7 cellular contexts compared by ENCODE assay signal in the genomic region with DNA sequence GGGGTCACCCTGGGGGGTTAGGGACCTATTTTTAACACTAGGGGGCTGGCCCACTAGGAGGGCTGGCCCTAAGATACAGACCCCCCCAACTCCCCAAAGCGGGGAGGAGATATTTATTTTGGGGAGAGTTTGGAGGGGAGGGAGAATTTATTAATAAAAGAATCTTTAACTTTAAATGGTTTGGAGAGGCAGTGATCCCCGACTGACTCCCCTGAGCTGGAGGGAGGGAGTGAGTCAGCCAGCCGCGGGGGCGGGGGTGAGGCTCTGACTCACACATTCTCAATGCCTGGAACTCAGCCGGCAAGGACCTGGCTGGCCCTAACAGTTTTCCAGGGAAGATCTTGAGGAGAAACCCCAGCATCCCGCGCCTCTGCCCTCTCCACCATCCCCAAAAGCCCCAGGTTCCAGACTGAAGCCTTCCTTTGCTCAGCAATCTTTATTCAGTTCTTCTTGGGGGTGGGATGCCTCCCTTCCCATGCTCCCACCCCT. TPM values are rescaled to one million over a fixed set of nuclear protein-coding genes. Genes with fewer than 3 reads are reported as not detected.
DNase-seq lines count a peak whose midpoint lies in the region; ATAC-seq and TF ChIP-seq lines count a peak whose summit lies in the region.

No MANE protein-coding gene starts in this region.

- BruUV-seq in HCT116 (replicated peaks; lab: Mats Ljungman, UMichigan), result no TSS peak

- H3K9me2 ChIP-seq in HCT116 (ENCODE audit: insufficient read depth), result no peaks in the 10 kb centered on the region

- intact Hi-C loops in HCT116 (cut with micrococcal nuclease) (loop anchor here (5.0 kb wide), 2 partner anchors 40 to 865 kb away; partner anchors contain the start of genes PKMYT1 and TRAF7), Right ventricle myocardium superior (cut with DNase I) (no loop called here), posterior vena cava (cut with DNase I) (no loop called here)

- RAD21 ChIA-PET in HCT116 (lab: Charles Lee; ENCODE audit: low non-redundant PET in 1 of 2, low total read pairs in 2 of 2, uncharacterized antibody in 2 of 2, unreplicated experiment in 2 of 2), result no interaction called here

- WGBS in tibial nerve, 2 donors, result 2 to 9% methylated on average over 8 of the region's 8 CpGs

- TF ChIP-seq CTCF in HCT116 (IDR thresholded peaks at IDR 0.05 in 2 of 3, conservative IDR thresholded peaks at IDR 0.05 in 1 of 3; ENCODE audit: borderline replicate concordance in 1 of 3, insufficient read depth in 1 of 3, low read depth in 2 of 3, low read length in 2 of 3) (no peak; a peak in 1 of 6 replicates), tibial nerve (IDR thresholded peaks at IDR 0.05) (no peak)

- H3K4me1 ChIP-seq in HCT116 (ENCODE audit: control insufficient read depth in 1 of 2, insufficient read depth in 2 of 2, low read length in 2 of 2), result peaks cover 27 to 59% of the 10 kb centered on the region in 2 experiments
- H3K4me1 ChIP-seq in tibial nerve, result peaks cover 0 to 67% (median 31%) of the 10 kb centered on the region in 4 donors

- peak overlapping the region; percentile 100 for H3K27ac ChIP-seq in HCT116 (ENCODE audit: low read depth, low read length)
- H3K27ac ChIP-seq in tibial nerve, result peak overlapping the region; percentile 78 to 99 (median 95)

- peak; percentile 20 for ATAC-seq in HCT116
- peak; percentile 42 for ATAC-seq in Right ventricle myocardium superior (ENCODE audit: poor library complexity)
- no peak for ATAC-seq in HG03457 (IDR thresholded peaks at IDR 0.05; ENCODE audit: unreplicated experiment)

- H3K36me3 ChIP-seq in HCT116 (ENCODE audit: control insufficient read depth in 1 of 2, insufficient read depth in 2 of 2, low read length in 2 of 2) (peaks cover 8 to 30% of the 10 kb centered on the region in 2 experiments; a peak in 2 of 4 replicates), tibial nerve (peaks cover 0 to 20% (median 5%) of the 10 kb centered on the region in 3 donors)

- H3K4me2 ChIP-seq in HCT116 (ENCODE audit: low read length), result peak overlapping the region; percentile 86

- H4K20me1 ChIP-seq in HCT116 (ENCODE audit: insufficient read depth), result no peaks in the 10 kb centered on the region

- POLR2A ChIA-PET in HCT116 (lab: Charles Lee), result interaction anchor here (1.3 to 8.2 kb wide), 12 partner anchors 8 to 867 kb away, joined by 4 to 188 read pairs (median 6); partner anchors contain the start of genes KREMEN2, PAQR4 and TRAF7

- DNase-seq in HCT116 (ENCODE audit: low read depth, low spot score) (peak; percentile 82), SW480 (ENCODE audit: low spot score) (peak; percentile 90), Right ventricle myocardium superior (peak; percentile 92), posterior vena cava (ENCODE audit: low spot score) (peak; percentile 98), tibial nerve (ENCODE audit: low spot score in 2 of 2) (peak; percentile 84 to 87)
- DNase-seq in activated naive CD8-positive, alpha-beta T cell treated with anti-CD3 and anti-CD28 coated beads, Interleukin-2, amount 50 U/mL, for 16 hours (ENCODE audit: low read depth, low spot score), result peak; percentile 78

- H3K27me3 ChIP-seq in HCT116 (ENCODE audit: insufficient read depth, low read length) (no peaks in the 10 kb centered on the region), tibial nerve (peaks cover 0 to 20% of the 10 kb centered on the region in 2 donors)

- peak in 1 of 2 donors; percentile 81 for TF ChIP-seq EP300 in tibial nerve (IDR thresholded peaks at IDR 0.05)

- no peak for TF ChIP-seq RAD21 in HCT116 (IDR thresholded peaks at IDR 0.05; ENCODE audit: low read depth)

- no peak overlapping the region for H2AFZ ChIP-seq in HCT116 (ENCODE audit: low read depth, low read length, poor library complexity, severe bottlenecking)

- peaks cover 26% of the 10 kb centered on the region; the same call in 1 of the 2 replicates for H3K79me2 ChIP-seq in HCT116 (ENCODE audit: insufficient read depth, low read length)

- TF ChIP-seq POLR2A in HCT116 (IDR thresholded peaks at IDR 0.05; ENCODE audit: borderline replicate concordance, extremely low read depth, insufficient read depth, insufficient read length) (no peak), tibial nerve (IDR thresholded peaks at IDR 0.05) (no peak)

- CTCF ChIA-PET in HCT116 (lab: Charles Lee), result interaction anchor here (1.7 to 6.1 kb wide), 4 partner anchors 9 to 39 kb away, joined by 5 to 39 read pairs (median 13); no protein-coding TSS in a partner anchor

- H3K9me3 ChIP-seq in HCT116 (ENCODE audit: control insufficient read depth in 1 of 2, insufficient read depth in 1 of 2, low read depth in 1 of 2, low read length in 2 of 2) (no peaks in the 10 kb centered on the region), tibial nerve (no peaks in the 10 kb centered on the region)

- H3K4me3 ChIP-seq in HCT116 (replicated peaks in 1 of 2; ENCODE audit: low read depth in 1 of 2, low read length in 2 of 2) (peak overlapping the region; percentile 94 to 95), tibial nerve (peak overlapping the region in 3 of 4 donors; percentile 42 to 65 (median 62))

- H3K9ac ChIP-seq in HCT116 (ENCODE audit: low read length), result peak overlapping the region; percentile 99

TF ChIP-seq in HCT116, 20 proteins besides CTCF, POLR2A, EP300 and RAD21 (continues in another document):
- TF ChIP-seq SIN3A (IDR thresholded peaks at IDR 0.05; ENCODE audit: low read depth), result no peak
- TF ChIP-seq FOSL1 (IDR thresholded peaks at IDR 0.05; ENCODE audit: low read depth), result no peak
- TF ChIP-seq, protein P1, sequence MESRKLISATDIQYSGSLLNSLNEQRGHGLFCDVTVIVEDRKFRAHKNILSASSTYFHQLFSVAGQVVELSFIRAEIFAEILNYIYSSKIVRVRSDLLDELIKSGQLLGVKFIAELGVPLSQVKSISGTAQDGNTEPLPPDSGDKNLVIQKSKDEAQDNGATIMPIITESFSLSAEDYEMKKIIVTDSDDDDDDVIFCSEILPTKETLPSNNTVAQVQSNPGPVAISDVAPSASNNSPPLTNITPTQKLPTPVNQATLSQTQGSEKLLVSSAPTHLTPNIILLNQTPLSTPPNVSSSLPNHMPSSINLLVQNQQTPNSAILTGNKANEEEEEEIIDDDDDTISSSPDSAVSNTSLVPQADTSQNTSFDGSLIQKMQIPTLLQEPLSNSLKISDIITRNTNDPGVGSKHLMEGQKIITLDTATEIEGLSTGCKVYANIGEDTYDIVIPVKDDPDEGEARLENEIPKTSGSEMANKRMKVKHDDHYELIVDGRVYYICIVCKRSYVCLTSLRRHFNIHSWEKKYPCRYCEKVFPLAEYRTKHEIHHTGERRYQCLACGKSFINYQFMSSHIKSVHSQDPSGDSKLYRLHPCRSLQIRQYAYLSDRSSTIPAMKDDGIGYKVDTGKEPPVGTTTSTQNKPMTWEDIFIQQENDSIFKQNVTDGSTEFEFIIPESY (IDR thresholded peaks at IDR 0.05; ENCODE audit: extremely low read depth, insufficient replicate concordance, low read length), result peak; percentile 11
- no peak for TF ChIP-seq SRF (IDR thresholded peaks at IDR 0.05; ENCODE audit: low read depth)
- no peak for TF ChIP-seq ZNF274 (IDR thresholded peaks at IDR 0.05; ENCODE audit: low read depth, low read length)
- peak; percentile 63 for TF ChIP-seq POLR2AphosphoS5 (IDR thresholded peaks at IDR 0.05; ENCODE audit: low read depth, low read length)
- TF ChIP-seq CEBPB (IDR thresholded peaks at IDR 0.05; ENCODE audit: low read depth), result no peak
- TF ChIP-seq YY1 (IDR thresholded peaks at IDR 0.05; ENCODE audit: extremely low read depth, insufficient replicate concordance, low read depth, low read length), result no peak
- TF ChIP-seq JUND (IDR thresholded peaks at IDR 0.05), result no peak
- TF ChIP-seq MAX (IDR thresholded peaks at IDR 0.05), result no peak

RNA-seq across cellular contexts. Expression of gene HCFC1R1, which starts 1.5 kb away (rescaled TPM):
- total RNA-seq in HCT116 (2021; ENCODE audit: unreplicated experiment), result 60.0 TPM
- polyA plus RNA-seq in HCT116 (2012), result 102 and 110 TPM in 2 replicates
- total RNA-seq in Right ventricle myocardium superior, result 53.5 TPM
- 100 to 1,000 TPM in 1 of 2 donors, 10 to 100 TPM in 1; 63.3 to 104 TPM for total RNA-seq in posterior vena cava
- 10 to 100 TPM; 17.7 to 46.9 (median 38.5) TPM for total RNA-seq in tibial nerve

RNA-seq across cellular contexts. Expression of gene THOC6, which starts 1.6 kb away (rescaled TPM):
- 62.9 TPM for total RNA-seq in HCT116 (2021; ENCODE audit: unreplicated experiment)
- 74.8 and 76.8 TPM in 2 replicates for polyA plus RNA-seq in HCT116 (2012)
- 11.0 TPM for total RNA-seq in Right ventricle myocardium superior
- 10 to 100 TPM; 21.6 to 25.7 TPM for total RNA-seq in posterior vena cava
- total RNA-seq in tibial nerve, result 10 to 100 TPM; 12.2 to 28.5 (median 18.0) TPM

RNA-seq across cellular contexts. Expression of gene TNFRSF12A, which starts 2.1 kb away (rescaled TPM):
- total RNA-seq in HCT116 (2021; ENCODE audit: unreplicated experiment) (188 TPM), Right ventricle myocardium superior (29.4 TPM), posterior vena cava (100 to 1,000 TPM in 1 of 2 donors, 10 to 100 TPM in 1; 67.1 to 156 TPM), tibial nerve (10 to 100 TPM in 2 of 4 donors, 1 to 10 TPM in 2; 2.4 to 47.4 (median 11.5) TPM)
- 222 and 257 TPM in 2 replicates for polyA plus RNA-seq in HCT116 (2012)

RNA-seq across cellular contexts. Expression of gene CLDN6, which starts 4.3 kb away (rescaled TPM):
- total RNA-seq in HCT116 (2021; ENCODE audit: unreplicated experiment) (0.49 TPM), Right ventricle myocardium superior (not detected), posterior vena cava (not detected), tibial nerve (not detected)
- 0.11 and 0.21 TPM in 2 replicates for polyA plus RNA-seq in HCT116 (2012)

RNA-seq across cellular contexts. Expression of gene CLDN9, which starts 9.5 kb away (rescaled TPM):
- total RNA-seq in HCT116 (2021; ENCODE audit: unreplicated experiment) (0.76 TPM), Right ventricle myocardium superior (0.73 TPM), posterior vena cava (not detected), tibial nerve (under 1 TPM in 1 of 4 donors, not detected in 3; 0.30 TPM)
- 0.96 and 1.4 TPM in 2 replicates for polyA plus RNA-seq in HCT116 (2012)
